22 cellular contexts compared by ENCODE assay signal in the genomic region with DNA sequence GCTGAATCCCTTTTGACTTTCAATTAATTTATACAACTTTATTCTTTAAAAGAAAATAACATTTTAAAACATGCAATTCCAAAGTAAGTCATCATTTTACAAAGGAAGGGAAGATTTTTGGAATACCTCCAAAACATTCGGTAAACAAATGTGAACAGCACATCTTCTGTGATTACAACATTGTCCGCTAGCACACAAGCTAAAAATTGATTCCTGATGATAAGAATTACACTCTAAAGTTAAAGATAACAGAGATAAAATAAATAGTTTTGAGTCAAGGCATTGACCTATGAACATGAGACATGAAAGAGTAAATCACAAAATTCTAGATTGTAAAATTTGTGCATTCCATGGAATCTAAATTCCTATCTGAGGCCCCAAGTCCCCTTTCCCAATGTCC. TPM values are rescaled to one million over a fixed set of nuclear protein-coding genes. Genes with fewer than 3 reads are reported as not detected.
DNase-seq lines count a peak whose midpoint lies in the region; TF ChIP-seq lines count a peak whose summit lies in the region.
"Had no signal": no experiment of that assay in that cellular context is flagged by ENCODE, and none has a peak within 500 bp of the region (broad histone marks: within the 10 kb centered on the region; RNA-seq: fewer than 3 reads in every experiment).

No MANE protein-coding gene starts in this region.

- TF ChIP-seq POLR2A in tibial nerve (IDR thresholded peaks at IDR 0.05) = no peak

- WGBS in GM23248 (ENCODE audit: low coverage in 1 of 2, low lambda C conversion rate in 2 of 2, missing lambda C conversion rate in 2 of 2), 2 experiments = 15 to 18% methylated on average over 2 of the region's 2 CpGs
- 41 to 46% methylated on average over 2 of the region's 2 CpGs for WGBS in tibial nerve, 2 donors

- H3K9ac ChIP-seq in GM23248 = no peak overlapping the region
- H3K9ac ChIP-seq: parathyroid adenoma, SK-N-SH had no signal

- TF ChIP-seq CTCF in VCaP (conservative IDR thresholded peaks at IDR 0.05) = no peak
- no peak for TF ChIP-seq CTCF in foreskin fibroblast (IDR thresholded peaks at IDR 0.05; ENCODE audit: low read depth, low read length)
- TF ChIP-seq CTCF in tibial nerve (IDR thresholded peaks at IDR 0.05) = no peak

- H3K27me3 ChIP-seq in GM23248 (replicated peaks; ENCODE audit: insufficient read depth) (no peaks in the 10 kb centered on the region), tibial nerve (no peaks in the 10 kb centered on the region)
- H3K27me3 ChIP-seq: MG63, sigmoid colon, upper lobe of right lung had no signal

- no peak overlapping the region for H3K4me3 ChIP-seq in GM23248
- no peak overlapping the region for H3K4me3 ChIP-seq in foreskin fibroblast (ENCODE audit: low read depth in 1 of 2, low read length in 2 of 2)
- no peak overlapping the region for H3K4me3 ChIP-seq in tibial nerve
- H3K4me3 ChIP-seq: GM12878, MG63, sigmoid colon, upper lobe of right lung had no signal

- no peaks in the 10 kb centered on the region for H4K20me1 ChIP-seq in GM23248 (ENCODE audit: insufficient read depth)

- H3K36me3 ChIP-seq in GM23248 (ENCODE audit: low read depth) = no peaks in the 10 kb centered on the region
- peaks cover 0 to 27% (median 0%) of the 10 kb centered on the region in 3 donors for H3K36me3 ChIP-seq in tibial nerve
- H3K36me3 ChIP-seq: MG63, upper lobe of right lung had no signal

- H3K9me2 ChIP-seq in GM23248 (ENCODE audit: insufficient read depth) = no peaks in the 10 kb centered on the region
- H3K9me2 ChIP-seq: SK-N-SH had no signal

- no peak overlapping the region for H2AFZ ChIP-seq in GM23248
- H2AFZ ChIP-seq: parathyroid adenoma had no signal

- H3K27ac ChIP-seq in GM23248 (no peak overlapping the region), VCaP (peak overlapping the region; percentile 84), tibial nerve (peak overlapping the region in 1 of 4 donors; percentile 36)
- H3K27ac ChIP-seq: parathyroid adenoma, RWPE1, sigmoid colon, upper lobe of right lung had no signal

- H3F3A ChIP-seq in GM23248 (ENCODE audit: insufficient read depth) = no peaks in the 10 kb centered on the region

- no peaks in the 10 kb centered on the region for H3K79me2 ChIP-seq in GM23248 (ENCODE audit: insufficient read depth)
- H3K79me2 ChIP-seq: parathyroid adenoma had no signal

- H3K4me2 ChIP-seq in GM23248 (ENCODE audit: unreplicated experiment) = no peak overlapping the region
- H3K4me2 ChIP-seq: SK-N-SH had no signal

- in situ Hi-C loops in GM23248 (cut with MboI) = no loop called here

- no peak for TF ChIP-seq EP300 in tibial nerve (IDR thresholded peaks at IDR 0.05)

- no peaks in the 10 kb centered on the region for H3K9me3 ChIP-seq in GM23248 (ENCODE audit: low read depth)
- no peaks in the 10 kb centered on the region for H3K9me3 ChIP-seq in tibial nerve
- H3K9me3 ChIP-seq: MG63, sigmoid colon, SK-N-SH, upper lobe of right lung had no signal

- H3K4me1 ChIP-seq in GM23248 (ENCODE audit: insufficient read depth) (peaks cover 10% of the 10 kb centered on the region; the same call in 1 of the 2 replicates), tibial nerve (no peaks in the 10 kb centered on the region)
- H3K4me1 ChIP-seq: parathyroid adenoma, sigmoid colon had no signal

- DNase-seq in AG08395 (ENCODE audit: low spot score) (peak; percentile 25), GM23248 (peak; percentile 64), foreskin fibroblast (peak; percentile 58 to 82), amniotic stem cell (lab: John Stamatoyannopoulos, UW) (no peak), tibial nerve (ENCODE audit: low spot score in 2 of 2) (no peak), NCI-H510A (lab: John Stamatoyannopoulos, UW) (no peak)
- no peak for DNase-seq in activated CD4-positive, alpha-beta T cell treated with anti-CD3 and anti-CD28 coated beads for 48 hours
- DNase-seq: activated CD4-positive, alpha-beta T cell treated with anti-CD3 and anti-CD28 coated beads, Interleukin-2, amount 50 U/mL, for 1 hour; CD4-positive, alpha-beta memory T cell; DMS 273 treated with DMSO at 0.1 percent for 48 hours; MG63; natural killer cell; NCI-H1417 treated with DMSO at 0.1 percent for 48 hours; NCI-H526; sigmoid colon; SK-N-SH; T-helper 2 cell; upper lobe of right lung had no signal

RNA-seq across cellular contexts. Expression of a gene that starts 56.3 kb away (rescaled TPM):
- 0.38 and 0.54 TPM in 2 replicates for total RNA-seq in GM23248 (2014; rRNA removed; shearing (Covaris generic))
- 0.54 and 0.75 TPM in 2 replicates for polyA plus RNA-seq in GM23248 (2016; fragmentation: Nextera tagmentation; extraction: Ambion mirVana)
- 10 to 100 TPM; 12.3 to 21.0 (median 19.8) TPM for total RNA-seq in tibial nerve

Comparison
In these comparisons a context has a peak if more than half of its experiments do, and no peak if none do; other contexts are left out.
1. DNase-seq: peak in AG08395 (single experiment), GM23248 (single experiment) and foreskin fibroblast (2 of 2); none in activated CD4-positive, alpha-beta T cell treated with anti-CD3 and anti-CD28 coated beads for 48 hours (single experiment), amniotic stem cell (single experiment), tibial nerve (0 of 2) and NCI-H510A (single experiment).